ENCODE assay signal across 17 cellular contexts in the genomic region with DNA sequence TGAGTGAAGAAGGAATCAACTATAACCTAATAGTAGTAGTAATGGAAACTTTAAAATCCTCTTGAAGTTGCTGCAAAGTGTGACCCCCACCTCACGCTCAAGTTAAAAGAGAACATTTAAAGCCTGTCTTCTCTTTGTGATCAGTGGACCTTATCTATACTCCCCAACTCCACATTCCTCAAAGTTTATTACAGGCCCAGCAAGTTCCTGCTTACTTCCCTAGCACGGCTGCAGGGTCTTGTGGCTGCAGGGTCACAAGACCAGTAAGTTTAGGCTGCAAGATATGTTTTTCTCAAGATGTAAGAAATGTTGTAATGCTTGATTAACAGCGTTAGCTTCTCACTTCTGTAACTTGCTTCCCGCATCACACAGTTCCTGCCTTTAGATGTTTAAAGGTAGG.
"Had no signal": no experiment of that assay in that cellular context is flagged by ENCODE, and none has a peak within 500 bp of the region (broad histone marks: within the 10 kb centered on the region; RNA-seq: fewer than 3 reads in every experiment).

No MANE protein-coding gene starts in this region.

- H3K27ac Mint-ChIP-seq: activated naive CD4-positive, alpha-beta T cell treated with anti-CD3 and anti-CD28 coated beads, Interleukin-2, amount 10 ng/mL, durations not matched to agents 7 days and 5 days; activated T-helper 2 cell treated with anti-CD3 and anti-CD28 coated beads, Interferon-gamma antibody, Interleukin-2, Interleukin-4, amounts not matched to agents 10 μg/mL and 5 μg/mL and 100 μg/mL, durations not matched to agents 14 hours and 24 hours and 36 hours; endodermal cell; natural killer cell treated with Interleukin-12 subunit alpha and Interleukin-12 subunit beta and Interleukin-15 and Interleukin-18, amount 100 ng/mL, for 72 hours; progenitor cell of endocrine pancreas; stimulated activated naive B cell treated with anti-CD40 and anti-IgM and Interleukin-4, amounts not matched to agents 10 μg/mL and 1 μg/mL and 100 μg/mL, for 72 hours; type B pancreatic cell had no signal

- H3K4me1 Mint-ChIP-seq: activated naive CD4-positive, alpha-beta T cell treated with anti-CD3 and anti-CD28 coated beads, Interleukin-2, amount 10 ng/mL, durations not matched to agents 7 days and 5 days; brain; endodermal cell had no signal

- H3K4me3 Mint-ChIP-seq: activated CD4-positive, alpha-beta T cell treated with anti-CD3 and anti-CD28 coated beads, Interleukin-2, amount 10 ng/mL, durations not matched to agents 24 days and 14 days; activated naive CD4-positive, alpha-beta T cell treated with anti-CD3 and anti-CD28 coated beads, Interleukin-2, amount 10 ng/mL, durations not matched to agents 7 days and 5 days; brain; endodermal cell; natural killer cell treated with Interleukin-12 subunit alpha and Interleukin-12 subunit beta and Interleukin-15 and Interleukin-18, amount 100 ng/mL, for 72 hours; stimulated activated naive B cell treated with anti-CD40 and anti-IgM and Interleukin-4, amounts not matched to agents 10 μg/mL and 1 μg/mL and 100 μg/mL, for 72 hours; T-helper 2 cell treated with Interferon-gamma antibody and Interleukin-4, amounts not matched to agents 5 μg/mL and 100 μg/mL, for 36 hours; type B pancreatic cell had no signal

- H3K27me3 ChIP-seq: right lobe of liver had no signal

- H3K36me3 Mint-ChIP-seq: brain, type B pancreatic cell had no signal

- ATAC-seq: natural killer cell treated with Interleukin-12 subunit alpha and Interleukin-12 subunit beta and Interleukin-15 and Interleukin-18, amount 100 ng/mL, for 72 hours had no signal

- DNase-seq: activated CD4-positive, alpha-beta T cell treated with anti-CD3 and anti-CD28 coated beads, Interleukin-2, amount 10 ng/mL, durations not matched to agents 24 days and 14 days; activated naive CD4-positive, alpha-beta T cell treated with anti-CD3 and anti-CD28 coated beads, Interleukin-2, amount 10 ng/mL, durations not matched to agents 7 days and 5 days; amygdala; cerebellar nuclear complex; endodermal cell; left cardiac atrium; occipital lobe; stimulated activated naive B cell treated with anti-CD40 and anti-IgM and Interleukin-4, amounts not matched to agents 10 μg/mL and 1 μg/mL and 100 μg/mL, for 72 hours; WERI-Rb-1 had no signal

- H3K27me3 Mint-ChIP-seq: activated CD4-positive, alpha-beta T cell treated with anti-CD3 and anti-CD28 coated beads, Interleukin-2, amount 10 ng/mL, durations not matched to agents 24 days and 14 days; activated naive CD4-positive, alpha-beta T cell treated with anti-CD3 and anti-CD28 coated beads, Interleukin-2, amount 10 ng/mL, durations not matched to agents 7 days and 5 days; brain; natural killer cell treated with Interleukin-12 subunit alpha and Interleukin-12 subunit beta and Interleukin-15 and Interleukin-18, amount 100 ng/mL, for 72 hours; progenitor cell of endocrine pancreas; stimulated activated naive B cell treated with anti-CD40 and anti-IgM and Interleukin-4, amounts not matched to agents 10 μg/mL and 1 μg/mL and 100 μg/mL, for 72 hours; type B pancreatic cell had no signal

- H3K4me1 ChIP-seq: right lobe of liver had no signal

- H3K9me3 Mint-ChIP-seq: activated CD4-positive, alpha-beta T cell treated with anti-CD3 and anti-CD28 coated beads, Interleukin-2, amount 10 ng/mL, durations not matched to agents 24 days and 14 days; activated naive CD4-positive, alpha-beta T cell treated with anti-CD3 and anti-CD28 coated beads, Interleukin-2, amount 10 ng/mL, durations not matched to agents 7 days and 5 days; activated T-helper 2 cell treated with anti-CD3 and anti-CD28 coated beads, Interferon-gamma antibody, Interleukin-2, Interleukin-4, amounts not matched to agents 10 μg/mL and 5 μg/mL and 100 μg/mL, durations not matched to agents 14 hours and 24 hours and 36 hours; brain; endodermal cell; natural killer cell treated with Interleukin-12 subunit alpha and Interleukin-12 subunit beta and Interleukin-15 and Interleukin-18, amount 100 ng/mL, for 72 hours; stimulated activated naive B cell treated with anti-CD40 and anti-IgM and Interleukin-4, amounts not matched to agents 10 μg/mL and 1 μg/mL and 100 μg/mL, for 72 hours; T-helper 2 cell treated with Interferon-gamma antibody and Interleukin-4, amounts not matched to agents 5 μg/mL and 100 μg/mL, for 36 hours; type B pancreatic cell had no signal

- H3K4me3 ChIP-seq: lung, right lobe of liver had no signal

- H3K36me3 ChIP-seq: right lobe of liver, WERI-Rb-1 had no signal

- H3K9me3 ChIP-seq: right lobe of liver had no signal

- H3K27ac ChIP-seq: right lobe of liver, WERI-Rb-1 had no signal
